ENCODE assay signal across 30 cellular contexts in the genomic region with DNA sequence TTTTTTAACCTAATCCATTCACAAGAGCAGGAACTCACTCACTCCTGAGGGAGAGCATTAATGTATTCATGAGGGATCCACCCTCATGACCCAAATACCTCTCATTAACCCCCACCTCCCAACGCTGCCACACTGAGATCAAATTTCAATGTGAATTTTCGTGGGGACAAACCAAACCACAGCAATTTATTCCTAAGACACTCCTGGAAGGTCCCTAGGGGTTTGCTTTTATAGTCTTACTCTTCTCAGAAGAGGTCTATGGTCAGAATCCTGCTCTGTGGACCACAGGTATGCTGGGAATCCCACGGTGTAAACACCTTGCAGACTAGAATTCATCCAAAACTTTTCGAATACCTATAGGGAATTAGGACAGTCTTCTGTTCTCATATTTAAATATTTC.
"Had no signal": no experiment of that assay in that cellular context is flagged by ENCODE, and none has a peak within 500 bp of the region (broad histone marks: within the 10 kb centered on the region; RNA-seq: fewer than 3 reads in every experiment).

No MANE protein-coding gene starts in this region.

- H3K4me3 ChIP-seq: body of pancreas, cardiac muscle cell, colonic mucosa, esophagus squamous epithelium, heart right ventricle, left lung, lower lobe of right lung, right lobe of liver, vagina had no signal

- H3K27ac Mint-ChIP-seq: activated CD4-positive, alpha-beta T cell treated with anti-CD3 and anti-CD28 coated beads for 36 hours; activated naive CD8-positive, alpha-beta T cell; natural killer cell treated with Interleukin-12 subunit alpha and Interleukin-12 subunit beta and Interleukin-15 and Interleukin-18, amount 100 ng/mL, for 72 hours; stimulated activated effector memory CD8-positive, alpha-beta T cell treated with anti-CD3 and anti-CD28 coated beads, Interleukin-12 subunit alpha, Interleukin-12 subunit beta, amount 100 ng/mL, for 72 hours; stimulated activated naive CD8-positive, alpha-beta T cell treated with anti-CD3 and anti-CD28 coated beads, Interleukin-15, Interleukin-2, amounts not matched to agents 100 ng/mL and 50 ng/mL, for 24 hours; T-helper 17 cell; type B pancreatic cell had no signal

- H3K4me1 ChIP-seq: body of pancreas, colonic mucosa, heart right ventricle, left lung, lower lobe of right lung, right lobe of liver, vagina had no signal

- H3K4me1 Mint-ChIP-seq: activated CD4-positive, alpha-beta T cell treated with anti-CD3 and anti-CD28 coated beads for 36 hours; stimulated activated effector memory CD8-positive, alpha-beta T cell treated with anti-CD3 and anti-CD28 coated beads, Interleukin-12 subunit alpha, Interleukin-12 subunit beta, amount 100 ng/mL, for 72 hours had no signal

- H3K36me3 Mint-ChIP-seq: stimulated activated effector memory CD8-positive, alpha-beta T cell treated with anti-CD3 and anti-CD28 coated beads, Interleukin-12 subunit alpha, Interleukin-12 subunit beta, amount 100 ng/mL, for 72 hours had no signal

- H3K27me3 ChIP-seq: body of pancreas, cardiac muscle cell, colonic mucosa, left lung, right lobe of liver, vagina had no signal

- H3K4me3 Mint-ChIP-seq: activated CD4-positive, alpha-beta T cell treated with anti-CD3 and anti-CD28 coated beads for 36 hours; activated naive CD8-positive, alpha-beta T cell; natural killer cell treated with Interleukin-12 subunit alpha and Interleukin-12 subunit beta and Interleukin-15 and Interleukin-18, amount 100 ng/mL, for 72 hours; stimulated activated effector memory CD8-positive, alpha-beta T cell treated with anti-CD3 and anti-CD28 coated beads, Interleukin-12 subunit alpha, Interleukin-12 subunit beta, amount 100 ng/mL, for 72 hours; stimulated activated naive CD8-positive, alpha-beta T cell treated with anti-CD3 and anti-CD28 coated beads, Interleukin-15, Interleukin-2, amounts not matched to agents 100 ng/mL and 50 ng/mL, for 24 hours; T-helper 17 cell; type B pancreatic cell had no signal

- DNase-seq: activated CD4-positive, alpha-beta T cell treated with anti-CD3 and anti-CD28 coated beads for 36 hours; activated CD4-positive, CD25-positive, alpha-beta regulatory T cell; activated effector memory CD4-positive, alpha-beta T cell treated with Interleukin-2 at 50 U/mL for 16 hours; activated naive CD4-positive, alpha-beta T cell treated with Interleukin-2 at 50 U/mL for 16 hours; anterior cingulate cortex; body of pancreas; cerebellar nuclear complex; colonic mucosa; effector CD8-positive, alpha-beta T cell; esophagus squamous epithelium; foreskin melanocyte; heart right ventricle; kidney glomerular epithelial cell; lower lobe of right lung; mesendoderm; right lobe of liver; small intestine; stimulated activated CD4-positive, alpha-beta T cell treated with anti-CD3 and anti-CD28 coated beads, Interleukin-4, amount 100 ng/mL, for 24 hours; substantia nigra; T-helper 17 cell; T1000 had no signal

- ATAC-seq: activated CD4-positive, alpha-beta T cell treated with anti-CD3 and anti-CD28 coated beads for 36 hours; body of pancreas; heart right ventricle; lower lobe of right lung; right lobe of liver; stimulated activated effector memory CD8-positive, alpha-beta T cell treated with anti-CD3 and anti-CD28 coated beads, Interleukin-12 subunit alpha, Interleukin-12 subunit beta, amount 100 ng/mL, for 72 hours; T-helper 17 cell had no signal

- H3K27ac ChIP-seq: body of pancreas, cardiac muscle cell, colonic mucosa, epithelial cell of prostate, esophagus squamous epithelium, heart right ventricle, left lung, lower lobe of right lung, right lobe of liver, vagina had no signal

- H3K36me3 ChIP-seq: cardiac muscle cell, colonic mucosa, esophagus squamous epithelium, heart right ventricle, left lung, lower lobe of right lung, right lobe of liver, vagina had no signal
